Comparison of ENCODE assay signal across 15 cellular contexts in genomic region chr19:50874185-50874584, GRCh38. TPM values are rescaled to one million over a fixed set of nuclear protein-coding genes. Genes with fewer than 3 reads are reported as not detected.
DNase-seq lines count a peak whose midpoint lies in the region; ATAC-seq and TF ChIP-seq lines count a peak whose summit lies in the region.
"Had no signal": no experiment of that assay in that cellular context is flagged by ENCODE, and none has a peak within 500 bp of the region (broad histone marks: within the 10 kb centered on the region; RNA-seq: fewer than 3 reads in every experiment).

No MANE protein-coding gene starts in this region.

- intact Hi-C loops in thyroid gland (cut with DNase I) = no loop called here

- H3K27ac ChIP-seq in BLaER1 treated with 17β-estradiol and CSF1 and Interleukin-3, amounts not matched to agents 10 nM and 100 nM = no peak overlapping the region
- peak overlapping the region; percentile 100 for H3K27ac ChIP-seq in VCaP
- peak overlapping the region; percentile 89 to 99 (median 94) for H3K27ac ChIP-seq in thyroid gland
- no peak overlapping the region for H3K27ac ChIP-seq in upper lobe of left lung

- 35 to 46% methylated on average over 6 of the region's 6 CpGs for WGBS in thyroid gland, 2 donors
- WGBS in upper lobe of left lung, 2 donors = 68 to 73% methylated on average over 6 of the region's 6 CpGs

- H3K4me3 ChIP-seq in BLaER1 treated with 17β-estradiol and CSF1 and Interleukin-3, amounts not matched to agents 10 nM and 100 nM = no peak overlapping the region
- H3K4me3 ChIP-seq in thyroid gland (replicated peaks in 1 of 3) (no peak overlapping the region), upper lobe of left lung (no peak overlapping the region)

- H3K4me2 ChIP-seq in BLaER1 treated with 17β-estradiol and CSF1 and Interleukin-3, amounts not matched to agents 10 nM and 100 nM = peak overlapping the region in 9 of 11 experiments; percentile 21 to 75 (median 67); a peak in 18 of 22 replicates

- H3K36me3 ChIP-seq in BLaER1 treated with 17β-estradiol and CSF1 and Interleukin-3, amounts not matched to agents 10 nM and 100 nM = no peaks in the 10 kb centered on the region
- H3K36me3 ChIP-seq in thyroid gland (no peaks in the 10 kb centered on the region), upper lobe of left lung (no peaks in the 10 kb centered on the region)

- TF ChIP-seq POLR2A in thyroid gland (IDR thresholded peaks at IDR 0.05) (peak in 1 of 2 donors; percentile 56), upper lobe of left lung (IDR thresholded peaks at IDR 0.05) (no peak)

- H3K4me1 ChIP-seq in BLaER1 treated with 17β-estradiol and CSF1 and Interleukin-3, amounts not matched to agents 10 nM and 100 nM = peaks cover 21 to 40% (median 37%) of the 10 kb centered on the region in 10 experiments
- H3K4me1 ChIP-seq in thyroid gland (peaks cover 46 to 52% of the 10 kb centered on the region in 2 donors), upper lobe of left lung (no peaks in the 10 kb centered on the region)
- H3K4me1 ChIP-seq: Caco-2 had no signal

- TF ChIP-seq CTCF in VCaP (conservative IDR thresholded peaks at IDR 0.05) = no peak
- no peak for TF ChIP-seq CTCF in thyroid gland (IDR thresholded peaks at IDR 0.05)
- no peak for TF ChIP-seq CTCF in upper lobe of left lung (IDR thresholded peaks at IDR 0.05)

- no peaks in the 10 kb centered on the region for H3K27me3 ChIP-seq in BLaER1 treated with 17β-estradiol and CSF1 and Interleukin-3, amounts not matched to agents 10 nM and 100 nM
- H3K27me3 ChIP-seq in thyroid gland (no peaks in the 10 kb centered on the region), upper lobe of left lung (no peaks in the 10 kb centered on the region)

- 0 out of 22 replicates have a peak overlapping the region, but pooled peaks of 1 of the 11 experiments have one; percentile 41 for H3K9ac ChIP-seq in BLaER1 treated with 17β-estradiol and CSF1 and Interleukin-3, amounts not matched to agents 10 nM and 100 nM

- DNase-seq in thyroid gland = peak; percentile 60 to 65
- DNase-seq in NCI-H2081 treated with DMSO at 0.1 percent for 48 hours (lab: John Stamatoyannopoulos, UW) = no peak
- DNase-seq in upper lobe of left lung = no peak
- no peak for DNase-seq in SHP77 (lab: John Stamatoyannopoulos, UW)
- DNase-seq: C1 segment of cervical spinal cord; Caco-2; CD4-positive, CD25-positive, alpha-beta regulatory T cell; CD8-positive, alpha-beta T cell; DMS153; DND-41; GOT3; HCEC 1CT had no signal

- H3K9me3 ChIP-seq in BLaER1 treated with 17β-estradiol and CSF1 and Interleukin-3, amounts not matched to agents 10 nM and 100 nM (replicated peaks in 1 of 11) = no peaks in the 10 kb centered on the region; a peak in 1 of 22 replicates
- H3K9me3 ChIP-seq in thyroid gland = no peaks in the 10 kb centered on the region
- H3K9me3 ChIP-seq in upper lobe of left lung = no peaks in the 10 kb centered on the region
- H3K9me3 ChIP-seq: Caco-2 had no signal

- no peaks in the 10 kb centered on the region for H4K20me1 ChIP-seq in BLaER1 treated with 17β-estradiol and CSF1 and Interleukin-3, amounts not matched to agents 10 nM and 100 nM

- ATAC-seq in upper lobe of left lung (ENCODE audit: low FRiP score in 2 of 2) = no peak
- ATAC-seq: CD8-positive, alpha-beta T cell had no signal

- TF ChIP-seq EP300 in upper lobe of left lung (IDR thresholded peaks at IDR 0.05) = no peak

RNA-seq across cellular contexts. Expression of gene KLK2, which starts 0.9 kb away (rescaled TPM):
- 10 to 100 TPM in 1 of 4 donors, 1 to 10 TPM in 3; 2.8 to 11.0 (median 5.0) TPM for total RNA-seq in thyroid gland
- not detected for total RNA-seq in upper lobe of left lung
- total RNA-seq: Caco-2; CD4-positive, CD25-positive, alpha-beta regulatory T cell; CD8-positive, alpha-beta T cell had no signal

RNA-seq across cellular contexts. Expression of gene KLK3, which starts 19.5 kb away (rescaled TPM):
- total RNA-seq in thyroid gland (1 to 10 TPM in 1 of 4 donors, under 1 TPM in 1, not detected in 2; 0.54 to 1.3 TPM), upper lobe of left lung (under 1 TPM in 1 of 6 donors, not detected in 5; 0.33 TPM)
- total RNA-seq: B cell; Caco-2; CD4-positive, CD25-positive, alpha-beta regulatory T cell; CD8-positive, alpha-beta T cell had no signal

RNA-seq across cellular contexts. Expression of gene KLK4, which starts 37.0 kb away (rescaled TPM):
- total RNA-seq in thyroid gland = 1 to 10 TPM in 3 of 4 donors, not detected in 1; 1.1 to 3.1 (median 1.9) TPM
- not detected for total RNA-seq in upper lobe of left lung
- total RNA-seq: Caco-2; CD4-positive, CD25-positive, alpha-beta regulatory T cell; CD8-positive, alpha-beta T cell had no signal

RNA-seq across cellular contexts. Expression of gene KLK15, which starts 40.8 kb away (rescaled TPM):
- total RNA-seq in thyroid gland (1 to 10 TPM in 2 of 4 donors, under 1 TPM in 1, not detected in 1; 0.81 to 2.8 (median 1.8) TPM), upper lobe of left lung (not detected)
- total RNA-seq: B cell; Caco-2; CD4-positive, CD25-positive, alpha-beta regulatory T cell; CD8-positive, alpha-beta T cell had no signal

RNA-seq across cellular contexts. Expression of gene KLK1, which starts 50.6 kb away (rescaled TPM):
- total RNA-seq in thyroid gland = 1 to 10 TPM in 2 of 4 donors, under 1 TPM in 1, not detected in 1; 0.67 to 6.6 (median 6.1) TPM
- total RNA-seq in upper lobe of left lung = 1 to 10 TPM in 3 of 6 donors, not detected in 3; 1.3 to 3.3 (median 2.0) TPM
- total RNA-seq: CD8-positive, alpha-beta T cell had no signal

Comparison
In these comparisons a context has a peak if more than half of its experiments do, and no peak if none do; other contexts are left out.
1. H3K27ac ChIP-seq: peak in VCaP (single experiment) and thyroid gland (3 of 3); none in BLaER1 treated with 17β-estradiol and CSF1 and Interleukin-3, amounts not matched to agents 10 nM and 100 nM (0 of 11) and upper lobe of left lung (0 of 4).
2. DNase-seq: peak in thyroid gland (2 of 2); none in NCI-H2081 treated with DMSO at 0.1 percent for 48 hours (single experiment), upper lobe of left lung (0 of 2) and SHP77 (0 of 2).